ENCODE assay signal across 17 cellular contexts in genomic region chr2:16244153-16244965, GRCh38.
DNase-seq lines count a peak whose midpoint lies in the region; ATAC-seq and FAIRE-seq lines count a peak whose summit lies in the region.
"Had no signal": no experiment of that assay in that cellular context is flagged by ENCODE, and none has a peak within 500 bp of the region (broad histone marks: within the 10 kb centered on the region; RNA-seq: fewer than 3 reads in every experiment).

No MANE protein-coding gene starts in this region.

- CTCF ChIA-PET in activated CD8-positive, alpha-beta memory T cell treated with anti-CD3 and anti-CD28 coated beads, Interleukin-2, amount 10 ng/mL, durations not matched to agents 7 days and 5 days (lab: Charles Lee): no interaction called here

- no peaks in the 10 kb centered on the region for H3K9me3 Mint-ChIP-seq in activated CD8-positive, alpha-beta memory T cell treated with anti-CD3 and anti-CD28 coated beads, Interleukin-2, amount 10 ng/mL, durations not matched to agents 7 days and 5 days (ENCODE audit: low read depth)

- H3K4me3 ChIP-seq in small intestine (ENCODE audit: low read depth in 1 of 2, low read length in 2 of 2): no peak overlapping the region
- H3K4me3 ChIP-seq: BLaER1 had no signal

- H3K4me3 Mint-ChIP-seq in activated CD8-positive, alpha-beta memory T cell treated with anti-CD3 and anti-CD28 coated beads, Interleukin-2, amount 10 ng/mL, durations not matched to agents 7 days and 5 days: no peak overlapping the region
- H3K4me3 Mint-ChIP-seq: CD8-positive, alpha-beta memory T cell; HFFc6 had no signal

- H3K4me1 Mint-ChIP-seq in activated CD8-positive, alpha-beta memory T cell treated with anti-CD3 and anti-CD28 coated beads, Interleukin-2, amount 10 ng/mL, durations not matched to agents 7 days and 5 days: no peaks in the 10 kb centered on the region
- H3K4me1 Mint-ChIP-seq: CD8-positive, alpha-beta memory T cell had no signal

- H3K36me3 Mint-ChIP-seq in activated CD8-positive, alpha-beta memory T cell treated with anti-CD3 and anti-CD28 coated beads, Interleukin-2, amount 10 ng/mL, durations not matched to agents 7 days and 5 days: no peaks in the 10 kb centered on the region
- H3K36me3 Mint-ChIP-seq: CD8-positive, alpha-beta memory T cell had no signal

- H3K9me3 ChIP-seq in small intestine (ENCODE audit: control insufficient read depth, low read depth): no peaks in the 10 kb centered on the region
- H3K9me3 ChIP-seq: BLaER1, Caco-2 had no signal

- no peaks in the 10 kb centered on the region for H3K27me3 Mint-ChIP-seq in activated CD8-positive, alpha-beta memory T cell treated with anti-CD3 and anti-CD28 coated beads, Interleukin-2, amount 10 ng/mL, durations not matched to agents 7 days and 5 days
- H3K27me3 Mint-ChIP-seq: CD8-positive, alpha-beta memory T cell had no signal

- 53 to 77% (median 68%) methylated on average over 6 of the region's 6 CpGs for WGBS in small intestine, 3 donors

- H3K4me1 ChIP-seq in small intestine (ENCODE audit: control insufficient read depth in 2 of 2, insufficient read depth in 1 of 2, low read depth in 1 of 2, low read length in 1 of 2): no peaks in the 10 kb centered on the region
- H3K4me1 ChIP-seq: BLaER1 had no signal

- no peak overlapping the region for H3K27ac Mint-ChIP-seq in activated CD8-positive, alpha-beta memory T cell treated with anti-CD3 and anti-CD28 coated beads, Interleukin-2, amount 10 ng/mL, durations not matched to agents 7 days and 5 days
- H3K27ac Mint-ChIP-seq: CD8-positive, alpha-beta memory T cell; HFFc6 had no signal

- no peaks in the 10 kb centered on the region for H3K36me3 ChIP-seq in small intestine (ENCODE audit: control insufficient read depth in 2 of 2, insufficient read depth in 2 of 2, low read length in 2 of 2)
- H3K36me3 ChIP-seq: BLaER1 had no signal

- H3K27me3 ChIP-seq in small intestine (ENCODE audit: control insufficient read depth in 2 of 2, insufficient read depth in 2 of 2, low read length in 2 of 2): peaks cover 0 to 2% of the 10 kb centered on the region in 2 donors
- H3K27me3 ChIP-seq: BLaER1 had no signal

- no peak overlapping the region for H3K27ac ChIP-seq in small intestine (ENCODE audit: low read depth in 1 of 2, low read length in 1 of 2)
- H3K27ac ChIP-seq: 22Rv1, BLaER1 had no signal

- FAIRE-seq in small intestine (lab: Jason Lieb, UNC): no peak
- FAIRE-seq: GM12892 had no signal

- no peak for ATAC-seq in activated CD8-positive, alpha-beta memory T cell treated with anti-CD3 and anti-CD28 coated beads, Interleukin-2, amount 10 ng/mL, durations not matched to agents 7 days and 5 days
- no peak for ATAC-seq in left lobe of liver

- peak; percentile 7 for DNase-seq in activated CD8-positive, alpha-beta memory T cell treated with anti-CD3 and anti-CD28 coated beads, Interleukin-2, amount 50 U/mL, for 48 hours
- no peak for DNase-seq in activated CD8-positive, alpha-beta memory T cell treated with anti-CD3 and anti-CD28 coated beads, Interleukin-2, amount 10 ng/mL, durations not matched to agents 7 days and 5 days
- peak; percentile 38 for DNase-seq in ecto neural progenitor cell (ENCODE audit: low spot score)
- DNase-seq in left lobe of liver (ENCODE audit: low spot score): peak; percentile 16
- DNase-seq in small intestine: peak; percentile 64
- DNase-seq in NCI-H510A treated with DMSO at 0.1 percent for 48 hours (lab: John Stamatoyannopoulos, UW): no peak
- no peak for DNase-seq in activated CD4-positive, alpha-beta T cell treated with anti-CD3 and anti-CD28 coated beads for 1 hour
- DNase-seq in NCI-H226: no peak
- DNase-seq: Caco-2; CD8-positive, alpha-beta memory T cell; DND-41; GDM1; HCEC 1CT; HFFc6 had no signal

Comparison
In these comparisons a context has a peak if more than half of its experiments do, and no peak if none do; other contexts are left out.
1. DNase-seq: peak in activated CD8-positive, alpha-beta memory T cell treated with anti-CD3 and anti-CD28 coated beads, Interleukin-2, amount 50 U/mL, for 48 hours (single experiment), ecto neural progenitor cell (single experiment), left lobe of liver (single experiment) and small intestine (single experiment); none in activated CD8-positive, alpha-beta memory T cell treated with anti-CD3 and anti-CD28 coated beads, Interleukin-2, amount 10 ng/mL, durations not matched to agents 7 days and 5 days (single experiment), NCI-H510A treated with DMSO at 0.1 percent for 48 hours (single experiment), activated CD4-positive, alpha-beta T cell treated with anti-CD3 and anti-CD28 coated beads for 1 hour (single experiment) and NCI-H226 (single experiment).